ENCODE assay signal across 8 cellular contexts in the genomic region with DNA sequence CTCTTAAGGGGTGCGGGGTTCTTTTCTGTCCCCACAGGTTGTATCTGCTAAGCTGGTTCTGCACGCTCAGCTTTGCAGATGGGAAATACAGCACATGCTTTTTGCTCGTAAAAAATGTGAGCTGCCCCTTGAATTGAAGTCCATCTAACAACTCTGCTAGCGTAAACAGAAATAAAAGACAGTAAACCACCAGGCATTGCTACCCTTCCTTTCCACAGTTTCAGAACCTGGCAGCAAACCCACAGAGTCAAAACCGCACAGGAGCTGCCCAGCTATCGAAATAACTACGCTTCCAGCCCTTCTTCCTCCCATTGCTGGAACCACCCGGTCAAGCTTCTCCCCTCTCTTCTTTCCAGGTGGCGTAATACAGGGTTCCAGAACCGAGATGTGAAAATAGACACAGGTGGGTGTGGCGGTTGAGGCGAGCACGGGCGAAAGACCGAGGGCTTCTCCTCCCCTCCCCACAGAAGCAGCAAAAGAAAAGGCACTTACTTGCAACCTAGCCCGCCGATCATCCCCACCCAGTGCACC. TPM values are rescaled to one million over a fixed set of nuclear protein-coding genes. Genes with fewer than 3 reads are reported as not detected.
DNase-seq lines count a peak whose midpoint lies in the region; ATAC-seq and TF ChIP-seq lines count a peak whose summit lies in the region.

No MANE protein-coding gene starts in this region.

- no peaks in the 10 kb centered on the region for H3K9me3 ChIP-seq in right atrium auricular region

- peak overlapping the region in 1 of 2 donors; percentile 10 for H3K27ac ChIP-seq in right atrium auricular region

- H3K4me1 Mint-ChIP-seq in T-helper 2 cell treated with Interferon-gamma antibody and Interleukin-4, amounts not matched to agents 5 μg/mL and 100 μg/mL, for 36 hours (ENCODE audit: low read depth), result peaks cover 16% of the 10 kb centered on the region
- no peaks in the 10 kb centered on the region for H3K4me1 Mint-ChIP-seq in effector memory CD8-positive, alpha-beta T cell (ENCODE audit: low read depth in 2 of 2)

- no peaks in the 10 kb centered on the region for H3K36me3 ChIP-seq in right atrium auricular region

- peak overlapping the region; percentile 83 for H3K4me3 Mint-ChIP-seq in T-helper 2 cell treated with Interferon-gamma antibody and Interleukin-4, amounts not matched to agents 5 μg/mL and 100 μg/mL, for 36 hours
- no peak overlapping the region for H3K4me3 Mint-ChIP-seq in effector memory CD8-positive, alpha-beta T cell

- ATAC-seq in effector memory CD8-positive, alpha-beta T cell (replicated peaks), result no peak

- DNase-seq in DMS153 treated with DMSO at 0.1 percent for 48 hours (lab: John Stamatoyannopoulos, UW; ENCODE audit: unreplicated experiment), result peak; percentile 78
- no peak for DNase-seq in DMS153 (lab: John Stamatoyannopoulos, UW)
- DNase-seq in HFF-Myc (ENCODE audit: extremely low read depth, low read depth), result no peak
- DNase-seq in T-helper 2 cell treated with Interferon-gamma antibody and Interleukin-4, amounts not matched to agents 5 μg/mL and 100 μg/mL, for 36 hours (ENCODE audit: low spot score), result no peak
- no peak for DNase-seq in right atrium auricular region (ENCODE audit: low spot score)
- DNase-seq in skeletal muscle cell (ENCODE audit: low read depth), result no peak
- DNase-seq in HUDEP-2 (lab: John Stamatoyannopoulos, UW; ENCODE audit: unreplicated experiment in 76 of 76), result no peak
- no peak for DNase-seq in effector memory CD8-positive, alpha-beta T cell

- no peaks in the 10 kb centered on the region for H3K9me3 Mint-ChIP-seq in T-helper 2 cell treated with Interferon-gamma antibody and Interleukin-4, amounts not matched to agents 5 μg/mL and 100 μg/mL, for 36 hours
- H3K9me3 Mint-ChIP-seq in effector memory CD8-positive, alpha-beta T cell, result peaks cover 0 to 6% of the 10 kb centered on the region in 2 donors

- no peak overlapping the region for H3K27ac Mint-ChIP-seq in T-helper 2 cell treated with Interferon-gamma antibody and Interleukin-4, amounts not matched to agents 5 μg/mL and 100 μg/mL, for 36 hours
- H3K27ac Mint-ChIP-seq in effector memory CD8-positive, alpha-beta T cell, result no peak overlapping the region

- H3K4me3 ChIP-seq in HFF-Myc (replicated peaks; ENCODE audit: low read depth, low read length) (peak overlapping the region; percentile 68), right atrium auricular region (peak overlapping the region; percentile 50 to 62), skeletal muscle cell (ENCODE audit: low read depth, low read length) (peak overlapping the region; percentile 56)

- TF ChIP-seq CTCF in HFF-Myc (IDR thresholded peaks at IDR 0.05; ENCODE audit: low read depth, low read length, missing control alignments) (no peak), right atrium auricular region (IDR thresholded peaks at IDR 0.05) (no peak)

- H3K27me3 ChIP-seq in right atrium auricular region, result no peaks in the 10 kb centered on the region

- H3K36me3 Mint-ChIP-seq in T-helper 2 cell treated with Interferon-gamma antibody and Interleukin-4, amounts not matched to agents 5 μg/mL and 100 μg/mL, for 36 hours (ENCODE audit: low read depth), result no peaks in the 10 kb centered on the region
- H3K36me3 Mint-ChIP-seq in effector memory CD8-positive, alpha-beta T cell (ENCODE audit: insufficient read depth), result no peaks in the 10 kb centered on the region

- peaks cover 0 to 17% of the 10 kb centered on the region in 2 donors for H3K4me1 ChIP-seq in right atrium auricular region

- H3K27me3 Mint-ChIP-seq in T-helper 2 cell treated with Interferon-gamma antibody and Interleukin-4, amounts not matched to agents 5 μg/mL and 100 μg/mL, for 36 hours (ENCODE audit: low read depth), result peaks cover 44% of the 10 kb centered on the region
- H3K27me3 Mint-ChIP-seq in effector memory CD8-positive, alpha-beta T cell, result peaks cover 0 to 16% of the 10 kb centered on the region in 2 donors

RNA-seq across cellular contexts. Expression of gene SCN9A, which starts 0.5 kb away (rescaled TPM):
- 1 to 10 TPM in 1 of 2 donors, under 1 TPM in 1; 0.51 to 1.1 TPM for total RNA-seq in right atrium auricular region
